In the genomic region with DNA sequence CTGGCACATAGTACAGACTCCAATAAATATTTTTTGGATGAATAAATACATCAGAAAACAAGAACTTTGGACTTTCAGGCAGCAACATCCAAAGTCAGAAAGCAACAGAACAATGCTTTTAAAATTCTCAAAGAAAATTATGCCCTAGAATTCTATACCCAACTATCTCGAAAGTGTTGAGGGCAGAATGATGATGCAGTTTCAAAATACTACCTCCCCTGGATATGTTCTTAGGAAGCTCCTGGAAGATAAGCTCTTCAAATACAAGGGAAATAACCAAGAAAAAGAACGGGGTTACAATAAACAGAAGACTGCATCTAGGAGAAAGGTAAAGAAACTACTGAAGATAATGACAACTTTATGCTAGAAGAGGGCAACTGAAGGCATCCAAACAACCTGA, we compare ENCODE assay signal across 20 cellular contexts.
"Had no signal": no experiment of that assay in that cellular context is flagged by ENCODE, and none has a peak within 500 bp of the region (broad histone marks: within the 10 kb centered on the region; RNA-seq: fewer than 3 reads in every experiment).

No MANE protein-coding gene starts in this region.

- H3K27ac ChIP-seq: colonic mucosa, gastroesophageal sphincter, ovary, prostate gland, stomach, transverse colon had no signal

- H3K36me3 Mint-ChIP-seq: activated naive CD4-positive, alpha-beta T cell treated with anti-CD3 and anti-CD28 coated beads, Interleukin-2, amount 50 U/mL, for 72 hours; natural killer cell; stimulated activated effector memory CD8-positive, alpha-beta T cell treated with anti-CD3 and anti-CD28 coated beads, Interleukin-12 subunit alpha, Interleukin-12 subunit beta, amount 100 ng/mL, for 72 hours; WTC11 had no signal

- H3K27ac Mint-ChIP-seq: activated naive CD4-positive, alpha-beta T cell treated with anti-CD3 and anti-CD28 coated beads, Interleukin-2, amount 50 U/mL, for 72 hours; endodermal cell; natural killer cell; stimulated activated effector memory CD8-positive, alpha-beta T cell treated with anti-CD3 and anti-CD28 coated beads, Interleukin-12 subunit alpha, Interleukin-12 subunit beta, amount 100 ng/mL, for 72 hours; WTC11 had no signal

- H3K4me3 Mint-ChIP-seq: endodermal cell; natural killer cell; stimulated activated effector memory CD8-positive, alpha-beta T cell treated with anti-CD3 and anti-CD28 coated beads, Interleukin-12 subunit alpha, Interleukin-12 subunit beta, amount 100 ng/mL, for 72 hours; WTC11 had no signal

- DNase-seq: activated T-cell treated with anti-CD3 and anti-CD28 coated beads, Interleukin-2, amount 50 U/mL, for 1 hour; colonic mucosa; endodermal cell; esophagus squamous epithelium; head of caudate nucleus; midbrain; natural killer cell; ovary; right cardiac atrium; stimulated activated CD4-positive, alpha-beta T cell treated with anti-CD3 and anti-CD28 coated beads, Interleukin-2, amount 100 ng/mL, for 24 hours; stomach; transverse colon had no signal

- H3K9me3 ChIP-seq: ascending aorta, colonic mucosa, esophagus squamous epithelium, gastroesophageal sphincter, ovary, prostate gland, stomach, transverse colon had no signal

- H3K36me3 ChIP-seq: ascending aorta, colonic mucosa, esophagus squamous epithelium, gastroesophageal sphincter, ovary, prostate gland, stomach, transverse colon had no signal

- ATAC-seq: activated naive CD4-positive, alpha-beta T cell treated with anti-CD3 and anti-CD28 coated beads, Interleukin-2, amount 50 U/mL, for 72 hours; gastroesophageal sphincter; natural killer cell; stimulated activated effector memory CD8-positive, alpha-beta T cell treated with anti-CD3 and anti-CD28 coated beads, Interleukin-12 subunit alpha, Interleukin-12 subunit beta, amount 100 ng/mL, for 72 hours had no signal

- H3K27me3 ChIP-seq: ascending aorta, colonic mucosa, esophagus squamous epithelium, gastroesophageal sphincter, ovary, stomach, transverse colon had no signal

- FAIRE-seq: islet of Langerhans, urothelium cell line had no signal

- H3K9me3 Mint-ChIP-seq: activated naive CD4-positive, alpha-beta T cell treated with anti-CD3 and anti-CD28 coated beads, Interleukin-2, amount 50 U/mL, for 72 hours; endodermal cell; natural killer cell; stimulated activated effector memory CD8-positive, alpha-beta T cell treated with anti-CD3 and anti-CD28 coated beads, Interleukin-12 subunit alpha, Interleukin-12 subunit beta, amount 100 ng/mL, for 72 hours; WTC11 had no signal

- H3K4me3 ChIP-seq: ascending aorta, colonic mucosa, esophagus squamous epithelium, gastroesophageal sphincter, ovary, prostate gland, stomach, transverse colon had no signal

- H3K4me1 ChIP-seq: colonic mucosa had no signal
